Comparison of ENCODE assay signal across 8 cellular contexts in the genomic region with DNA sequence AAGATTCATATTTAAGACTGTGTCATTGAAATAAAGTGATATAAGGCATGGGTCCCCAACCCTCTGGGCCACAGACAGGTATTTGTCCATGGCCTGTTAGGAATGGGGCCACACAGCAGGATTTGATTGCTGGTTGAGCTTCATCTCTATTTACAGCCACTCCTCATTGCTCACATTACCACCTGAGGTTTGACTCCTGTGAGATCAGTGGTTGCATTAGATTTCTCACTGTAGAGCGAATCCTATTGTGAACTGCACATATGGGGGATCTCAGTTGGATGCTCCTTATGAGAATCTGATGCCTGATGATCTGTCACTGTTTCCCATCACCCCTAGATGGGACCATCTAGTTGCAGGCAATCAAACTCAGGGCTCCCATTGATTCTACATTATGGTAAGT.
"Had no signal": no experiment of that assay in that cellular context is flagged by ENCODE, and none has a peak within 500 bp of the region (broad histone marks: within the 10 kb centered on the region; RNA-seq: fewer than 3 reads in every experiment).

No MANE protein-coding gene starts in this region.

- H3K9me3 ChIP-seq: HAP-1 had no signal

- H3K4me3 ChIP-seq: GM23248, GM23338, HAP-1 had no signal

- H3K27ac ChIP-seq: GM23248 had no signal

- H3K36me3 ChIP-seq: HAP-1 had no signal

- H3K27ac Mint-ChIP-seq: GM23338, H9, HFFc6 had no signal

- H3K4me1 Mint-ChIP-seq: GM23338, H9 had no signal

- DNase-seq: GM23248, GOT3, H7, H9, HCEC 1CT, HFFc6 had no signal

- H3K4me3 Mint-ChIP-seq: GM23338, H9, HFFc6 had no signal

- H3K9me3 Mint-ChIP-seq: GM23338, H9 had no signal
